Comparison of ENCODE assay signal across 1 cellular context in the genomic region with DNA sequence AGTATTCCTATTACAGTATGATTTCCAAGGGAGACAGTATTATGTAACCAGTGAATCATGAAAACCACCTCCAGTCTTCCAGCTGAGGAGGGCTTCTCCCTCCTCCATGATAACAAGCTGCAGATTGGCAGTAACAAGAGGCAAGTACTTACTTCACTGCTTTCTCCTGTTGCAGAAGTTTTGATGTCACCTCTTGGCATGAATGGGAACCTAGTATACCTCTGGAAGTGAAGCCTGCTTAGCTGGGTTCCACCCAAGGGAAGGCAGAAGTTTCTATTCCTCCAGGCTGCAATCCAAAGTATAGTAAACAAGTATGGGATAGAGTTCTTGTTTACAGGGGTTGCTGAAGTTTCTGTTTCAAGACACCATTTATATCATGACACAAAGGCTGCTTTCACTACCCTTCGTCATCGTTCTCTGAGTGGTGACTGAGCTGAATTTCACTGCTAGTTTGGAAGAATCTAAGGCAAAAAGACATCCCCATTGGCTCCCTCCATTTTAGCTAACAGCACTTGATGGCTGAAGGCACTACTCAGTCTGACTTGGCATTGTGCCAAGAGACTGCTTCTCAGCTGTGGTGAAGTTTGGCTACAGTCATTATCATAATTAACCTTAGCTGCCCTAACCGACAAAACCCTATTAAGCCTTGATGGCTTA.
TF ChIP-seq lines count a peak whose summit lies in the region.

No MANE protein-coding gene starts in this region.

TF ChIP-seq in K562, 482 proteins besides CTCF, POLR2A, EP300 and RAD21 (continued from another document):
- TF ChIP-seq, protein P1, sequence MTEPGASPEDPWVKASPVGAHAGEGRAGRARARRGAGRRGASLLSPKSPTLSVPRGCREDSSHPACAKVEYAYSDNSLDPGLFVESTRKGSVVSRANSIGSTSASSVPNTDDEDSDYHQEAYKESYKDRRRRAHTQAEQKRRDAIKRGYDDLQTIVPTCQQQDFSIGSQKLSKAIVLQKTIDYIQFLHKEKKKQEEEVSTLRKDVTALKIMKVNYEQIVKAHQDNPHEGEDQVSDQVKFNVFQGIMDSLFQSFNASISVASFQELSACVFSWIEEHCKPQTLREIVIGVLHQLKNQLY (CRISPR knock-in tag; conservative IDR thresholded peaks at IDR 0.05) = no peak
- TF ChIP-seq, protein P2, sequence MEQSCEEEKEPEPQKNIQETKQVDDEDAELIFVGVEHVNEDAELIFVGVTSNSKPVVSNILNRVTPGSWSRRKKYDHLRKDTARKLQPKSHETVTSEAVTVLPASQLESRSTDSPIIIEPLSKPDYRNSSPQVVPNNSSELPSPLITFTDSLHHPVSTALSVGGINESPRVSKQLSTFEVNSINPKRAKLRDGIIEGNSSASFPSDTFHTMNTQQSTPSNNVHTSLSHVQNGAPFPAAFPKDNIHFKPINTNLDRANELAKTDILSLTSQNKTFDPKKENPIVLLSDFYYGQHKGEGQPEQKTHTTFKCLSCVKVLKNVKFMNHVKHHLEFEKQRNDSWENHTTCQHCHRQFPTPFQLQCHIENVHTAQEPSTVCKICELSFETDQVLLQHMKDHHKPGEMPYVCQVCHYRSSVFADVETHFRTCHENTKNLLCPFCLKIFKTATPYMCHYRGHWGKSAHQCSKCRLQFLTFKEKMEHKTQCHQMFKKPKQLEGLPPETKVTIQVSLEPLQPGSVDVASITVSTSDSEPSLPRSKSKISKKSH (CRISPR knock-in tag; IDR thresholded peaks at IDR 0.05) = no peak
- TF ChIP-seq HDAC6 (IDR thresholded peaks at IDR 0.05; ENCODE audit: low read depth, low read length) = no peak
- no peak for TF ChIP-seq NBN (IDR thresholded peaks at IDR 0.05; ENCODE audit: low read depth)
- peak; percentile 100 for TF ChIP-seq NFIC (IDR thresholded peaks at IDR 0.05)
- no peak for TF ChIP-seq NR2C2 (CRISPR knock-in tag; IDR thresholded peaks at IDR 0.05)
- TF ChIP-seq NR2C2 (tag; IDR thresholded peaks at IDR 0.05) = no peak
- no peak for TF ChIP-seq TAL1 (IDR thresholded peaks at IDR 0.05)
- no peak for TF ChIP-seq ETV5 (CRISPR knock-in tag; IDR thresholded peaks at IDR 0.05; ENCODE audit: low read depth)
- no peak for TF ChIP-seq BRCA1 (IDR thresholded peaks at IDR 0.05)
- TF ChIP-seq BRCA1 (CRISPR knock-in tag; IDR thresholded peaks at IDR 0.05) = no peak
- TF ChIP-seq MED1 (CRISPR knock-in tag; IDR thresholded peaks at IDR 0.05; ENCODE audit: borderline replicate concordance) = no peak
- no peak for TF ChIP-seq ZBED1 (IDR thresholded peaks at IDR 0.05)
- TF ChIP-seq, protein P3, sequence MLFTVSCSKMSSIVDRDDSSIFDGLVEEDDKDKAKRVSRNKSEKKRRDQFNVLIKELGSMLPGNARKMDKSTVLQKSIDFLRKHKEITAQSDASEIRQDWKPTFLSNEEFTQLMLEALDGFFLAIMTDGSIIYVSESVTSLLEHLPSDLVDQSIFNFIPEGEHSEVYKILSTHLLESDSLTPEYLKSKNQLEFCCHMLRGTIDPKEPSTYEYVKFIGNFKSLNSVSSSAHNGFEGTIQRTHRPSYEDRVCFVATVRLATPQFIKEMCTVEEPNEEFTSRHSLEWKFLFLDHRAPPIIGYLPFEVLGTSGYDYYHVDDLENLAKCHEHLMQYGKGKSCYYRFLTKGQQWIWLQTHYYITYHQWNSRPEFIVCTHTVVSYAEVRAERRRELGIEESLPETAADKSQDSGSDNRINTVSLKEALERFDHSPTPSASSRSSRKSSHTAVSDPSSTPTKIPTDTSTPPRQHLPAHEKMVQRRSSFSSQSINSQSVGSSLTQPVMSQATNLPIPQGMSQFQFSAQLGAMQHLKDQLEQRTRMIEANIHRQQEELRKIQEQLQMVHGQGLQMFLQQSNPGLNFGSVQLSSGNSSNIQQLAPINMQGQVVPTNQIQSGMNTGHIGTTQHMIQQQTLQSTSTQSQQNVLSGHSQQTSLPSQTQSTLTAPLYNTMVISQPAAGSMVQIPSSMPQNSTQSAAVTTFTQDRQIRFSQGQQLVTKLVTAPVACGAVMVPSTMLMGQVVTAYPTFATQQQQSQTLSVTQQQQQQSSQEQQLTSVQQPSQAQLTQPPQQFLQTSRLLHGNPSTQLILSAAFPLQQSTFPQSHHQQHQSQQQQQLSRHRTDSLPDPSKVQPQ (CRISPR knock-in tag; IDR thresholded peaks at IDR 0.05; ENCODE audit: borderline replicate concordance) = no peak
- TF ChIP-seq CBFA2T2 (conservative IDR thresholded peaks at IDR 0.05) = no peak
- TF ChIP-seq SMAD1 (IDR thresholded peaks at IDR 0.05; ENCODE audit: low read depth, low read length, partially characterized antibody) = peak; percentile 93
- TF ChIP-seq, protein P4, sequence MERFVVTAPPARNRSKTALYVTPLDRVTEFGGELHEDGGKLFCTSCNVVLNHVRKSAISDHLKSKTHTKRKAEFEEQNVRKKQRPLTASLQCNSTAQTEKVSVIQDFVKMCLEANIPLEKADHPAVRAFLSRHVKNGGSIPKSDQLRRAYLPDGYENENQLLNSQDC (CRISPR knock-in tag; IDR thresholded peaks at IDR 0.05) = no peak
- no peak for TF ChIP-seq BMI1 (IDR thresholded peaks at IDR 0.05; ENCODE audit: low read length)
- no peak for TF ChIP-seq PTRF (tag; IDR thresholded peaks at IDR 0.05)
- TF ChIP-seq NFIX (CRISPR knock-in tag; IDR thresholded peaks at IDR 0.05; ENCODE audit: low read depth) = peak; percentile 99
- no peak for TF ChIP-seq CEBPG (CRISPR knock-in tag; IDR thresholded peaks at IDR 0.05)
- peak in 1 of 2 experiments; percentile 5; a peak in 1 of 4 replicates for TF ChIP-seq CEBPG (tag; conservative IDR thresholded peaks at IDR 0.05 in 1 of 2, IDR thresholded peaks at IDR 0.05 in 1 of 2)
- no peak for TF ChIP-seq ZBTB1 (CRISPR knock-in tag; IDR thresholded peaks at IDR 0.05; ENCODE audit: borderline replicate concordance, low read depth)
